In genomic region chr11:96177132-96177531, GRCh38 we compare ENCODE assay signal across 25 cellular contexts.
DNase-seq lines count a peak whose midpoint lies in the region; ATAC-seq, FAIRE-seq and TF ChIP-seq lines count a peak whose summit lies in the region.
"Had no signal": no experiment of that assay in that cellular context is flagged by ENCODE, and none has a peak within 500 bp of the region (broad histone marks: within the 10 kb centered on the region; RNA-seq: fewer than 3 reads in every experiment).

No MANE protein-coding gene starts in this region.

- TF ChIP-seq EP300 in H1 (IDR thresholded peaks at IDR 0.05; ENCODE audit: borderline replicate concordance in 1 of 2, low read depth in 2 of 2, low read length in 2 of 2) (no peak), neural cell (conservative IDR thresholded peaks at IDR 0.05; ENCODE audit: poor library complexity, severe bottlenecking) (peak; percentile 97)

- H3K9ac ChIP-seq in H1 (replicated peaks in 1 of 4; ENCODE audit: extremely low read depth in 1 of 4, low read depth in 3 of 4, low read length in 3 of 4) (no peak overlapping the region), neural cell (ENCODE audit: low read length) (no peak overlapping the region)

- H3K4me2 ChIP-seq in H1 (ENCODE audit: insufficient read depth in 1 of 2, low read depth in 2 of 2, low read length in 2 of 2) (no peak overlapping the region), neural cell (ENCODE audit: low read length) (no peak overlapping the region)
- H3K4me2 ChIP-seq: GM23338 had no signal

- ATAC-seq in T-helper 17 cell, result no peak
- ATAC-seq: GM23338, Right ventricle myocardium inferior had no signal

- H3K23ac ChIP-seq in H1 (ENCODE audit: insufficient read length), result no peak overlapping the region

- no peaks in the 10 kb centered on the region for H3K27me3 Mint-ChIP-seq in activated naive CD4-positive, alpha-beta T cell treated with anti-CD3 and anti-CD28 coated beads, Interleukin-2, amount 50 U/mL, for 24 hours
- H3K27me3 Mint-ChIP-seq in activated naive CD4-positive, alpha-beta T cell treated with anti-CD3 and anti-CD28 coated beads for 36 hours (ENCODE audit: low read depth), result no peaks in the 10 kb centered on the region
- H3K27me3 Mint-ChIP-seq in T-helper 17 cell, result no peaks in the 10 kb centered on the region
- H3K27me3 Mint-ChIP-seq: B cell had no signal

- H3K23me2 ChIP-seq in H1 (ENCODE audit: low read depth, low read length), result no peaks in the 10 kb centered on the region

- H4K20me1 ChIP-seq in H1 (replicated peaks in 1 of 2; ENCODE audit: control insufficient read depth in 1 of 2, insufficient read depth in 2 of 2, low read length in 2 of 2) (no peaks in the 10 kb centered on the region), neural cell (ENCODE audit: insufficient read depth) (no peaks in the 10 kb centered on the region)

- H3K36me3 ChIP-seq in H1 (ENCODE audit: control insufficient read depth in 2 of 4, insufficient read depth in 4 of 4, low read length in 3 of 4) (no peaks in the 10 kb centered on the region), neural cell (ENCODE audit: insufficient read depth, low read length) (no peaks in the 10 kb centered on the region)
- H3K36me3 ChIP-seq: SJSA1 had no signal

- no peak overlapping the region for H3K14ac ChIP-seq in H1 (ENCODE audit: insufficient read length)

- H3K4ac ChIP-seq in H1 (replicated peaks; ENCODE audit: insufficient read length, low read depth, low read length), result no peak overlapping the region

- H3K4me1 Mint-ChIP-seq in activated naive CD4-positive, alpha-beta T cell treated with anti-CD3 and anti-CD28 coated beads, Interleukin-2, amount 50 U/mL, for 24 hours, result peaks cover 98% of the 10 kb centered on the region
- peaks cover 88% of the 10 kb centered on the region for H3K4me1 Mint-ChIP-seq in activated naive CD4-positive, alpha-beta T cell treated with anti-CD3 and anti-CD28 coated beads for 36 hours (ENCODE audit: low read depth)
- H3K4me1 Mint-ChIP-seq in T-helper 17 cell, result peaks cover 42% of the 10 kb centered on the region

- H2BK5ac ChIP-seq in H1 (ENCODE audit: low read depth, low read length), result no peak overlapping the region

- no peak overlapping the region for H3K18ac ChIP-seq in H1 (ENCODE audit: extremely low read depth, low read length)

- H3K9me3 Mint-ChIP-seq in activated naive CD4-positive, alpha-beta T cell treated with anti-CD3 and anti-CD28 coated beads, Interleukin-2, amount 50 U/mL, for 24 hours, result no peaks in the 10 kb centered on the region
- H3K9me3 Mint-ChIP-seq in activated naive CD4-positive, alpha-beta T cell treated with anti-CD3 and anti-CD28 coated beads for 36 hours, result no peaks in the 10 kb centered on the region
- H3K9me3 Mint-ChIP-seq: GM23338 had no signal

- intact Hi-C loops in activated naive CD4-positive, alpha-beta T cell treated with anti-CD3 and anti-CD28 coated beads for 36 hours (cut with micrococcal nuclease), result no loop called here

- no peak overlapping the region for H2AK5ac ChIP-seq in H1 (ENCODE audit: low read depth, low read length)

- TF ChIP-seq RAD21 in H1 (IDR thresholded peaks at IDR 0.05 in 1 of 2, conservative IDR thresholded peaks at IDR 0.05 in 1 of 2; ENCODE audit: low read depth in 2 of 2, low read length in 2 of 2), result no peak
- TF ChIP-seq RAD21 in neural cell (conservative IDR thresholded peaks at IDR 0.05), result no peak

- no peaks in the 10 kb centered on the region; the same call in 1 of the 2 replicates for H3K79me1 ChIP-seq in H1 (ENCODE audit: low read depth, low read length)

- peak overlapping the region; percentile 77 for H3K27ac Mint-ChIP-seq in activated naive CD4-positive, alpha-beta T cell treated with anti-CD3 and anti-CD28 coated beads, Interleukin-2, amount 50 U/mL, for 24 hours
- no peak overlapping the region for H3K27ac Mint-ChIP-seq in activated naive CD4-positive, alpha-beta T cell treated with anti-CD3 and anti-CD28 coated beads for 36 hours
- H3K27ac Mint-ChIP-seq in T-helper 17 cell, result peak overlapping the region; percentile 74
- H3K27ac Mint-ChIP-seq: B cell, GM23338 had no signal

- H3K9me2 ChIP-seq in neural cell (ENCODE audit: insufficient read depth, low read length), result no peaks in the 10 kb centered on the region

- no peak for FAIRE-seq in H1 (lab: Jason Lieb, UNC)
- FAIRE-seq: A204.1, G401.6, GM12892 had no signal

- TF ChIP-seq POLR2A in H1 (IDR thresholded peaks at IDR 0.05; ENCODE audit: control extremely low read depth in 1 of 2, low read depth in 2 of 2, low read length in 2 of 2), result no peak

- DNase-seq in activated naive CD4-positive, alpha-beta T cell treated with anti-CD3 and anti-CD28 coated beads for 36 hours, result no peak
- no peak for DNase-seq in T-helper 17 cell
- no peak for DNase-seq in H1 (ENCODE audit: low read depth in 1 of 2, low spot score in 2 of 2)
- DNase-seq in NCI-H748 treated with DMSO at 0.1 percent for 48 hours (lab: John Stamatoyannopoulos, UW), result no peak
- no peak for DNase-seq in NCI-H69 (lab: John Stamatoyannopoulos, UW)
- DNase-seq in NCI-H82 treated with DMSO at 0.1 percent for 48 hours (lab: John Stamatoyannopoulos, UW; ENCODE audit: unreplicated experiment), result no peak
- DNase-seq: COR-L47, DMS 273 treated with DMSO at 0.1 percent for 48 hours, DND-41, HCEC 1CT, KG1, NCI-H1105 treated with DMSO at 0.1 percent for 48 hours, NCI-H2029 treated with DMSO at 0.1 percent for 48 hours, NCI-H226, NCI-H510A treated with DMSO at 0.1 percent for 48 hours, NCI-H82 had no signal

- H3K56ac ChIP-seq in H1 (replicated peaks; ENCODE audit: insufficient read length, low read depth, low read length), result no peak overlapping the region

- CTCF ChIA-PET in activated naive CD4-positive, alpha-beta T cell treated with anti-CD3 and anti-CD28 coated beads for 36 hours (lab: Charles Lee), result no interaction called here
- CTCF ChIA-PET in H1 (lab: Charles Lee; ENCODE audit: partially characterized antibody), result interaction anchor here (0.9 to 1.5 kb wide), 3 partner anchors 10 to 166 kb away, joined by 3 to 7 read pairs (median 3); partner anchors contain the start of gene MAML2

- H3K4me1 ChIP-seq in H1 (replicated peaks in 1 of 4; ENCODE audit: control insufficient read depth in 3 of 4, insufficient read depth in 4 of 4, low read length in 3 of 4), result peaks cover 2 to 7% (median 4%) of the 10 kb centered on the region in 4 experiments; a peak in 4 of 7 replicates
- H3K4me1 ChIP-seq: SJSA1 had no signal

- H4K8ac ChIP-seq in H1 (ENCODE audit: extremely low read depth, insufficient read depth, low read length), result no peak overlapping the region

- H3K79me2 ChIP-seq in H1 (ENCODE audit: control insufficient read depth in 1 of 2, insufficient read depth in 2 of 2, low read length in 2 of 2) (no peaks in the 10 kb centered on the region), neural cell (replicated peaks; ENCODE audit: insufficient read depth, low read length) (no peaks in the 10 kb centered on the region)

- H3F3A ChIP-seq in neural cell (ENCODE audit: insufficient read depth, low read length, poor library complexity, severe bottlenecking), result peaks cover 10% of the 10 kb centered on the region

- peaks cover 29% of the 10 kb centered on the region for H3K36me3 Mint-ChIP-seq in activated naive CD4-positive, alpha-beta T cell treated with anti-CD3 and anti-CD28 coated beads, Interleukin-2, amount 50 U/mL, for 24 hours
- H3K36me3 Mint-ChIP-seq in activated naive CD4-positive, alpha-beta T cell treated with anti-CD3 and anti-CD28 coated beads for 36 hours (ENCODE audit: low read depth), result peaks cover 32% of the 10 kb centered on the region
- H3K36me3 Mint-ChIP-seq in T-helper 17 cell (ENCODE audit: low read depth), result peaks cover 3% of the 10 kb centered on the region

- no peak overlapping the region for H3K4me3 ChIP-seq in H1 (ENCODE audit: extremely low read depth in 1 of 4, insufficient read depth in 2 of 4, low read depth in 3 of 4, low read length in 4 of 4)
- H3K4me3 ChIP-seq in neural cell (ENCODE audit: low read length), result no peak overlapping the region
- H3K4me3 ChIP-seq: GM23338, SJSA1 had no signal

- no peak overlapping the region for H2BK20ac ChIP-seq in H1 (ENCODE audit: low read length)

- no peak for TF ChIP-seq CTCF in H1 (IDR thresholded peaks at IDR 0.05; ENCODE audit: control extremely low read depth in 1 of 3, insufficient read depth in 1 of 3, low read depth in 1 of 3, low read length in 3 of 3)
- TF ChIP-seq CTCF in neural cell (IDR thresholded peaks at IDR 0.05; ENCODE audit: poor library complexity, severe bottlenecking), result no peak

- H3K4me3 Mint-ChIP-seq in activated naive CD4-positive, alpha-beta T cell treated with anti-CD3 and anti-CD28 coated beads, Interleukin-2, amount 50 U/mL, for 24 hours, result no peak overlapping the region
- no peak overlapping the region for H3K4me3 Mint-ChIP-seq in activated naive CD4-positive, alpha-beta T cell treated with anti-CD3 and anti-CD28 coated beads for 36 hours
- H3K4me3 Mint-ChIP-seq in T-helper 17 cell, result no peak overlapping the region
- H3K4me3 Mint-ChIP-seq: B cell, GM23338 had no signal

- H3K27ac ChIP-seq in H1 (ENCODE audit: low read depth, low read length), result no peak overlapping the region
- peak overlapping the region; percentile 76 for H3K27ac ChIP-seq in neural cell (ENCODE audit: low read length)
- H3K27ac ChIP-seq: SJSA1 had no signal

- H3K27me3 ChIP-seq in H1 (replicated peaks in 1 of 4; ENCODE audit: control insufficient read depth in 3 of 4, extremely low read depth in 1 of 4, insufficient read depth in 3 of 4, low read length in 3 of 4) (0 out of 7 replicates have a peak, but pooled peaks cover 0 to 3% (median 0%) of the 10 kb centered on the region in 4 experiments), neural cell (ENCODE audit: insufficient read depth, low read depth, low read length) (no peaks in the 10 kb centered on the region)
- H3K27me3 ChIP-seq: SJSA1 had no signal

- WGBS in H1 (ENCODE audit: extremely low coverage in 1 of 2, insufficient coverage in 1 of 2, insufficient read length in 1 of 2, insufficient replicate concordance in 2 of 2, low coverage in 1 of 2, low lambda C conversion rate in 2 of 2, missing lambda C conversion rate in 1 of 2), 2 experiments, result 76% methylated on average over 3 of the region's 3 CpGs; no CpG with 5 or more reads in 1 of the 2 experiments

- H3K9me3 ChIP-seq in T-helper 17 cell (ENCODE audit: control insufficient read depth, low read length, poor library complexity, severe bottlenecking) (no peaks in the 10 kb centered on the region), H1 (ENCODE audit: insufficient read depth in 2 of 2, low read depth in 1 of 2, low read length in 1 of 2) (no peaks in the 10 kb centered on the region), neural cell (ENCODE audit: low read length) (no peaks in the 10 kb centered on the region)
- H3K9me3 ChIP-seq: SJSA1 had no signal

- H4K5ac ChIP-seq in H1 (ENCODE audit: insufficient read length, low read depth, low read length), result no peak overlapping the region

- POLR2A ChIA-PET in H1 (lab: Charles Lee; ENCODE audit: partially characterized antibody), result no interaction called here

- peak overlapping the region; percentile 69; the same call in 1 of the 2 replicates for H2BK12ac ChIP-seq in H1 (ENCODE audit: low read depth, low read length)

- no peak overlapping the region for H2AFZ ChIP-seq in H1 (ENCODE audit: low read length)
- no peak overlapping the region for H2AFZ ChIP-seq in neural cell (ENCODE audit: low read depth, low read length)
- H2AFZ ChIP-seq: GM23338 had no signal

- no peak overlapping the region for H2BK15ac ChIP-seq in H1 (ENCODE audit: low read length)

- H2BK120ac ChIP-seq in H1 (replicated peaks; ENCODE audit: low read depth, low read length), result no peak overlapping the region

- H4K91ac ChIP-seq in H1 (replicated peaks; ENCODE audit: insufficient read length, low read length), result peak overlapping the region; percentile 31
